26 cellular contexts compared by ENCODE assay signal in the genomic region with DNA sequence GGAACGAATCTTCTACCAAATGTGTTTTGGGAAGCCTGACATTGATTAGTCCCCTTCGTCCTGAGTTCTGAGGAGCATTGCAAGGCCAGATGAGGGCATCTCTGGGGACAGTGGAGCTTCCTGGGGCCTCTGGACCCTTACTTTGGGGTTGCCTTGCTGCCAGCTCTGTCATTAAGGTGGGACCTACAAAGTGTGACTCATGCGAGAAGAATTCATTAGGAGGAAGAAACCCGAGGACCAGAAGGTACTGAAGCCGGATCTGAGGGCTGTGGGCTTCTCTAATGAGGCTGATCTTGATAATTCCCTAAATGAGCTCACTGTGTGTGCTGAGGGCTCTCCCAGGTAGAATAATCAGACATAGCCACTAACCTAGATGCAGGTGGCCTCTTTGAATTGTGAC. TPM values are rescaled to one million over a fixed set of nuclear protein-coding genes. Genes with fewer than 3 reads are reported as not detected.
DNase-seq lines count a peak whose midpoint lies in the region; ATAC-seq and TF ChIP-seq lines count a peak whose summit lies in the region.
"Had no signal": no experiment of that assay in that cellular context is flagged by ENCODE, and none has a peak within 500 bp of the region (broad histone marks: within the 10 kb centered on the region; RNA-seq: fewer than 3 reads in every experiment).

No MANE protein-coding gene starts in this region.

- DNase-seq in ELF-1 (ENCODE audit: low read depth, low spot score) (peak; percentile 46), M059J (ENCODE audit: low read depth) (peak; percentile 48), cardiac fibroblast (ENCODE audit: low read depth in 2 of 2) (peak; percentile 15 to 22), kidney epithelial cell (ENCODE audit: low read depth) (peak; percentile 7), HuH-7.5 (ENCODE audit: low spot score) (no peak)
- DNase-seq: activated CD4-positive, alpha-beta T cell treated with anti-CD3 and anti-CD28 coated beads, Interleukin-2, amount 50 U/mL, for 48 hours; activated CD4-positive, CD25-positive, alpha-beta regulatory T cell; activated CD8-positive, alpha-beta memory T cell treated with anti-CD3 and anti-CD28 coated beads, Interleukin-2, amount 50 U/mL, for 4 hours; anterior cingulate cortex; heart right ventricle; Kasumi-1; mucosa of descending colon; NCI-H1048; NCI-H187 treated with DMSO at 0.1 percent for 48 hours; ovary; SHP77 treated with DMSO at 0.1 percent for 48 hours; sigmoid colon; stimulated activated naive CD8-positive, alpha-beta T cell treated with anti-CD3 and anti-CD28 coated beads, Interleukin-15, amount 100 ng/mL, for 72 hours; T1000; tibial artery had no signal

- H3K4me3 ChIP-seq in cardiac fibroblast (replicated peaks in 1 of 2; ENCODE audit: low read depth in 2 of 2, low read length in 2 of 2) (no peak overlapping the region), kidney epithelial cell (ENCODE audit: low read depth, low read length) (no peak overlapping the region)
- H3K4me3 ChIP-seq: heart right ventricle, mucosa of descending colon, ovary, sigmoid colon, tibial artery had no signal

- H3K27me3 ChIP-seq in kidney epithelial cell (ENCODE audit: control insufficient read depth, insufficient read depth, low read length) = no peaks in the 10 kb centered on the region
- H3K27me3 ChIP-seq: ovary, sigmoid colon, tibial artery had no signal

- no peak for TF ChIP-seq CTCF in cardiac fibroblast (IDR thresholded peaks at IDR 0.05; ENCODE audit: low read depth, low read length)
- no peak for TF ChIP-seq CTCF in kidney epithelial cell (IDR thresholded peaks at IDR 0.05; ENCODE audit: insufficient read depth, low read length, poor library complexity, severe bottlenecking)

- no peak for ATAC-seq in HG03378 (IDR thresholded peaks at IDR 0.05; ENCODE audit: unreplicated experiment)
- ATAC-seq in GM21367 (IDR thresholded peaks at IDR 0.05; ENCODE audit: unreplicated experiment) = no peak
- no peak for ATAC-seq in GM18511 (IDR thresholded peaks at IDR 0.05; ENCODE audit: unreplicated experiment)
- ATAC-seq: heart right ventricle; mucosa of descending colon; stimulated activated naive CD8-positive, alpha-beta T cell treated with anti-CD3 and anti-CD28 coated beads, Interleukin-15, amount 100 ng/mL, for 72 hours had no signal

- no peaks in the 10 kb centered on the region for H3K36me3 ChIP-seq in kidney epithelial cell (ENCODE audit: control insufficient read depth, insufficient read depth, low read length)
- H3K36me3 ChIP-seq: heart right ventricle, ovary, sigmoid colon, tibial artery had no signal

RNA-seq across cellular contexts. Expression of gene SCYGR2, which starts 0.7 kb away (rescaled TPM):
- not detected in 2 replicates for total RNA-seq in M059J (2014; rRNA removed; shearing (Covaris generic))
- total RNA-seq in kidney epithelial cell = not detected in 2 replicates
- total RNA-seq: epithelial cell of proximal tubule, fibroblast of villous mesenchyme, heart right ventricle, mucosa of descending colon, OCI-LY7, ovary, sigmoid colon had no signal

RNA-seq across cellular contexts. Expression of gene SCYGR3, which starts 16.6 kb away (rescaled TPM):
- not detected in 2 replicates for total RNA-seq in M059J (2014; rRNA removed; shearing (Covaris generic))
- not detected in 2 replicates for total RNA-seq in kidney epithelial cell
- total RNA-seq: epithelial cell of proximal tubule, fibroblast of villous mesenchyme, heart right ventricle, mucosa of descending colon, OCI-LY7, ovary, sigmoid colon had no signal

RNA-seq across cellular contexts. Expression of gene SCYGR4, which starts 19.3 kb away (rescaled TPM):
- total RNA-seq in M059J (2014; rRNA removed; shearing (Covaris generic)) = not detected in 2 replicates
- total RNA-seq in kidney epithelial cell = not detected in 2 replicates
- total RNA-seq: epithelial cell of proximal tubule, fibroblast of villous mesenchyme, heart right ventricle, mucosa of descending colon, OCI-LY7, ovary, sigmoid colon had no signal
